22 cellular contexts compared by ENCODE assay signal in the genomic region with DNA sequence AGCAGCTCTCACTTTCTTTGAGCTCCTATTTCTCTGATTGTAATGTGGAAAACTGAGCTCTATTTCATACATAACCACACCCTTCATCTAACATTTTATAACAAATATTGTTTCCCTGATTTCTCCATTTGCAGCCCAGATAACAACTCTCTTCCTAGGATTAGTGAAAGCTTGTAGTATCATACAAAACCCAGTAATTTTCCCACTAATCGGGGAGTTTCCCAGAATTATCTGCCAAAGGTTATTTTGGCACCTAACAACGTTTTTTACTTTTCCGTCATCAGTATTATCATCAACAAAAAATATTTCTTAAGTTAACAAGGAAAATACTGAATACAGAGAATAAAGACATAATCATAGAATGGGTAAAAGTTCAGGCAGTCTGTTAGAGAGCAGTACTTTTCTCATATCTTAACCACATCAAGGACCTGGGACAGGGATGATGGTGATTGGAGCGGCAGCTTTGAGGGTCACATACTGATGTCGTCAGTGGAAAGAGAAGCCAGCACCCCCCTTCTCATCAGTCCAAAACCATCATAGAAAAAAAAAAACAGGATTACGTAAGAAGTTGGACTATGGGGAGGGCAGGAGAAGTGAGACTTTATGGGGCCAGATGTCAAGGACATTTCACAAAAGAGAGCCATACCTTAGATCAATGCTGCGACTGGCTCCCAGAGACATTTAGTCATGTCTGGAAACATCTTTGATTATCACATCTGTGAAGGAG.
DNase-seq lines count a peak whose midpoint lies in the region; ATAC-seq, FAIRE-seq and TF ChIP-seq lines count a peak whose summit lies in the region.
"Had no signal": no experiment of that assay in that cellular context is flagged by ENCODE, and none has a peak within 500 bp of the region (broad histone marks: within the 10 kb centered on the region; RNA-seq: fewer than 3 reads in every experiment).

No MANE protein-coding gene starts in this region.

- H3K4me1 Mint-ChIP-seq in CD4-positive, alpha-beta memory T cell: peaks cover 19 to 33% (median 26%) of the 10 kb centered on the region in 4 donors

- DNase-seq in heart right ventricle: no peak
- DNase-seq in left ventricle myocardium superior: no peak
- peak; percentile 50 for DNase-seq in left cardiac atrium
- no peak for DNase-seq in CD4-positive, alpha-beta memory T cell
- no peak for DNase-seq in left lung
- DNase-seq: body of pancreas; CD4-positive, CD25-positive, alpha-beta regulatory T cell; effector CD4-positive, alpha-beta T cell; erythroblast; GOT3; naive thymus-derived CD8-positive, alpha-beta T cell; NCI-H1105 treated with DMSO at 0.1 percent for 48 hours; NCI-H2081 treated with DMSO at 0.1 percent for 48 hours; NCI-H446; pancreas; sigmoid colon; stimulated activated CD4-positive, alpha-beta T cell treated with anti-CD3 and anti-CD28 coated beads, Interleukin-15, amount 100 ng/mL, for 24 hours; T-helper 17 cell had no signal

- H3K27ac ChIP-seq in heart right ventricle (peak overlapping the region in 7 of 10 donors; percentile 56 to 84 (median 79)), left lung (no peak overlapping the region)
- H3K27ac ChIP-seq in CD4-positive, alpha-beta memory T cell (ENCODE audit: low read depth, low read length): no peak overlapping the region

- H3K9me3 Mint-ChIP-seq in CD4-positive, alpha-beta memory T cell: no peaks in the 10 kb centered on the region
- H3K9me3 Mint-ChIP-seq: activated naive CD4-positive, alpha-beta T cell treated with anti-CD3 and anti-CD28 coated beads, Interleukin-2, amount 50 U/mL, for 72 hours; CD4-positive, CD25-positive, alpha-beta regulatory T cell; naive thymus-derived CD8-positive, alpha-beta T cell had no signal

- CTCF ChIA-PET in CD4-positive, alpha-beta memory T cell (lab: Charles Lee; ENCODE audit: partially characterized antibody): interaction anchor here (1.0 to 3.2 kb wide), 3 partner anchors 98 to 306 kb away, joined by 3 to 15 read pairs (median 14); no protein-coding TSS in a partner anchor

- POLR2A ChIA-PET in CD4-positive, alpha-beta memory T cell (lab: Charles Lee; ENCODE audit: partially characterized antibody): no interaction called here

- TF ChIP-seq CTCF in heart right ventricle (IDR thresholded peaks at IDR 0.05) (no peak), left lung (IDR thresholded peaks at IDR 0.05) (no peak)

- H3K4me1 ChIP-seq in heart right ventricle: peaks cover 0 to 68% (median 47%) of the 10 kb centered on the region in 9 donors
- H3K4me1 ChIP-seq in CD4-positive, alpha-beta memory T cell (ENCODE audit: insufficient read depth, low read length): peaks cover 29% of the 10 kb centered on the region
- peaks cover 7 to 43% of the 10 kb centered on the region in 2 donors for H3K4me1 ChIP-seq in left lung

- H3K4me3 ChIP-seq in heart right ventricle (no peak overlapping the region), left lung (no peak overlapping the region)
- H3K4me3 ChIP-seq in CD4-positive, alpha-beta memory T cell (ENCODE audit: low read length in 2 of 2): no peak overlapping the region
- H3K4me3 ChIP-seq: body of pancreas, pancreas, sigmoid colon had no signal

- peak; percentile 71 for FAIRE-seq in TTC549 (lab: Jason Lieb, UNC)
- FAIRE-seq: pancreas, urothelium cell line had no signal

- H3K9me3 ChIP-seq in heart right ventricle: no peaks in the 10 kb centered on the region
- no peaks in the 10 kb centered on the region for H3K9me3 ChIP-seq in CD4-positive, alpha-beta memory T cell (ENCODE audit: control insufficient read depth in 1 of 2, low read length in 2 of 2)
- no peaks in the 10 kb centered on the region for H3K9me3 ChIP-seq in left lung
- H3K9me3 ChIP-seq: body of pancreas, pancreas, sigmoid colon had no signal

- H3K27me3 Mint-ChIP-seq in CD4-positive, alpha-beta memory T cell: peaks cover 0 to 5% of the 10 kb centered on the region in 2 donors
- H3K27me3 Mint-ChIP-seq: CD4-positive, CD25-positive, alpha-beta regulatory T cell had no signal

- intact Hi-C loops in heart right ventricle (cut with DNase I): loop anchor here in 7 of 10 donors (5.0 to 10.0 kb wide), 6 partner anchors 274 to 489 kb away; partner anchors contain the start of gene PERP (in 4 of the 7)
- intact Hi-C loops in left ventricle myocardium superior (cut with micrococcal nuclease): no loop called here
- intact Hi-C loops in left cardiac atrium (cut with DNase I): loop anchor here in 1 of 2 donors (10.0 kb wide), 1 partner anchor 404 kb away; the partner anchor contains the start of gene PERP
- intact Hi-C loops in CD4-positive, alpha-beta memory T cell (cut with micrococcal nuclease): loop anchor here (10.0 kb wide), 1 partner anchor 704 kb away; the partner anchor contains the start of gene HEBP2
- intact Hi-C loops in left lung (cut with DNase I): loop anchor here in 1 of 2 donors (10.0 kb wide), 3 partner anchors 164 to 274 kb away; partner anchors contain the start of gene TNFAIP3

- 70 to 74% methylated on average over 7 of the region's 7 CpGs for WGBS in heart right ventricle, 2 donors

- H3K36me3 ChIP-seq in heart right ventricle (no peaks in the 10 kb centered on the region), left lung (no peaks in the 10 kb centered on the region)
- H3K36me3 ChIP-seq in CD4-positive, alpha-beta memory T cell (ENCODE audit: insufficient read depth, low read length): no peaks in the 10 kb centered on the region
- H3K36me3 ChIP-seq: pancreas, sigmoid colon had no signal

- no peak overlapping the region for H3K4me3 Mint-ChIP-seq in CD4-positive, alpha-beta memory T cell
- H3K4me3 Mint-ChIP-seq: CD4-positive, CD25-positive, alpha-beta regulatory T cell; naive thymus-derived CD8-positive, alpha-beta T cell; T-helper 17 cell had no signal

- H3K27ac Mint-ChIP-seq in CD4-positive, alpha-beta memory T cell: no peak overlapping the region
- H3K27ac Mint-ChIP-seq: T-helper 17 cell had no signal

- no peaks in the 10 kb centered on the region for H3K36me3 Mint-ChIP-seq in CD4-positive, alpha-beta memory T cell
- H3K36me3 Mint-ChIP-seq: CD4-positive, CD25-positive, alpha-beta regulatory T cell; naive thymus-derived CD8-positive, alpha-beta T cell had no signal

- ATAC-seq in heart right ventricle: peak in 2 of 8 donors; percentile 20 to 26
- ATAC-seq in left ventricle myocardium superior: no peak
- peak; percentile 10 to 54 for ATAC-seq in left cardiac atrium
- no peak for ATAC-seq in HG03097 (IDR thresholded peaks at IDR 0.05; ENCODE audit: low FRiP score, unreplicated experiment)
- no peak for ATAC-seq in left lung
- ATAC-seq: activated naive CD4-positive, alpha-beta T cell treated with anti-CD3 and anti-CD28 coated beads, Interleukin-2, amount 50 U/mL, for 72 hours; body of pancreas; naive thymus-derived CD8-positive, alpha-beta T cell; pancreas; T-helper 17 cell had no signal

- H3K27me3 ChIP-seq in heart right ventricle: no peaks in the 10 kb centered on the region
- H3K27me3 ChIP-seq in CD4-positive, alpha-beta memory T cell (ENCODE audit: insufficient read depth, low read length): no peaks in the 10 kb centered on the region
- no peaks in the 10 kb centered on the region for H3K27me3 ChIP-seq in left lung
- H3K27me3 ChIP-seq: body of pancreas, pancreas, sigmoid colon had no signal

Comparison
In these comparisons a context has a peak if more than half of its experiments do, and no peak if none do; other contexts are left out.
1. ATAC-seq: peak in left cardiac atrium (2 of 2); none in left ventricle myocardium superior (single experiment), HG03097 (single experiment) and left lung (single experiment).
2. H3K27ac ChIP-seq: peak in heart right ventricle (7 of 10); none in CD4-positive, alpha-beta memory T cell (single experiment) and left lung (0 of 2).